Comparison of ENCODE assay signal across 10 cellular contexts in the genomic region with DNA sequence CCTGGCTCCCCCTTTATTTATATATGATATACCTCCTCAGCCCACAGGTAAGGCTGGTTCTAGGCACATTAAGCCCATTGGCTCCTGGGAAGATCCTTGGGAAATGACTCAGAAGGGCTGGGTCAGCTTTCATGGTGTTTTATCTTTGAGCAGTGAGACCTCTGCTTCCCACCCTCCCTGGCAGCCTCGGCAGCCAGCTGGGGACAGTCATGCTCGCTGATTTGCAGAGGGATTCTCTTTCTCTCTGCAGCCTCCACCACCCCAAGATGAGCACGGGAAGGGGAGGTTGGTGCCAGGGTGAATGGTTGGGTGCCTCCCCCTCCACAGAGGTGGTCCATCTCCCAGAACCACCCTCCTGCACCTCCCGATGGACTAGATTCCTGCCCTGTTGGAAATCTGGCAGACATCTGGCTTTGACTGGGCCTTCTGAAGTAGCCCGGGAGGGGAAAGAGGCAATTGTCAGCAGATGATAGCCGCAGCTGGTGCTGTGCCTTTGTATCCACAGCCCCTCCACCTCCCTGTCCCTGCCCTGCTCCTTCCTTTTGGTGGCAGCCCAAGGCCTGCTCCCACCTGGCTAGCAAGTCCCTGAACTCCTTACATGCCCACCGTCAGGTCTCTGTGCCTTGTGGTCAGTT. TPM values are rescaled to one million over a fixed set of nuclear protein-coding genes. Genes with fewer than 3 reads are reported as not detected.
A peak's percentile ranks its signal among the peaks of the same experiment; 100 is the strongest.
DNase-seq lines count a peak whose midpoint lies in the region; ATAC-seq and TF ChIP-seq lines count a peak whose summit lies in the region.
"Had no signal": no experiment of that assay in that cellular context is flagged by ENCODE, and none has a peak within 500 bp of the region (broad histone marks: within the 10 kb centered on the region; RNA-seq: fewer than 3 reads in every experiment).

No MANE protein-coding gene starts in this region.

- H3K27ac ChIP-seq in left ventricle myocardium inferior (replicated peaks) (peak overlapping the region; percentile 73), suprapubic skin (peak overlapping the region; percentile 72)
- H3K27ac ChIP-seq: parathyroid adenoma had no signal

- no peak for TF ChIP-seq EP300 in suprapubic skin (IDR thresholded peaks at IDR 0.05)

- 39% methylated on average over 2 of the region's 7 CpGs for WGBS in suprapubic skin

- H3K4me3 ChIP-seq in left ventricle myocardium inferior, result no peak overlapping the region
- no peak overlapping the region for H3K4me3 ChIP-seq in suprapubic skin

- H3K27me3 ChIP-seq in left ventricle myocardium inferior (ENCODE audit: low read depth), result no peaks in the 10 kb centered on the region
- H3K27me3 ChIP-seq in suprapubic skin, result no peaks in the 10 kb centered on the region

- DNase-seq in HPDE6-E6E7 (ENCODE audit: extremely low spot score) (peak; percentile 77), T1000 (lab: John Stamatoyannopoulos, UW) (peak; percentile 24), left ventricle myocardium inferior (no peak), suprapubic skin (ENCODE audit: low spot score in 2 of 2) (no peak), MV-4-11 (lab: John Stamatoyannopoulos, UW) (no peak), DMS153 (lab: John Stamatoyannopoulos, UW) (no peak)
- DNase-seq in activated naive CD4-positive, alpha-beta T cell treated with anti-CD3 and anti-CD28 coated beads, Interleukin-2, amount 50 U/mL, for 16 hours, result no peak
- DNase-seq: activated T-cell treated with anti-CD3 and anti-CD28 coated beads, Interleukin-2, amount 50 U/mL, for 72 hours had no signal

- no peak for TF ChIP-seq POLR2A in suprapubic skin (IDR thresholded peaks at IDR 0.05)

- peaks cover 44% of the 10 kb centered on the region for H3K4me1 ChIP-seq in left ventricle myocardium inferior
- H3K4me1 ChIP-seq in suprapubic skin, result peaks cover 32% of the 10 kb centered on the region

- H3K36me3 ChIP-seq in left ventricle myocardium inferior (no peaks in the 10 kb centered on the region), suprapubic skin (no peaks in the 10 kb centered on the region)

- intact Hi-C loops in left ventricle myocardium inferior (cut with micrococcal nuclease), result no loop called here

- no peak for TF ChIP-seq CTCF in left ventricle myocardium inferior (IDR thresholded peaks at IDR 0.05; ENCODE audit: borderline replicate concordance)
- no peak for TF ChIP-seq CTCF in suprapubic skin (IDR thresholded peaks at IDR 0.05)

- no peak for ATAC-seq in GM18502 (IDR thresholded peaks at IDR 0.05; ENCODE audit: poor library complexity, unreplicated experiment)
- ATAC-seq: activated T-cell treated with anti-CD3 and anti-CD28 coated beads, Interleukin-2, amount 50 U/mL, for 72 hours had no signal

- H3K9me3 ChIP-seq in left ventricle myocardium inferior (replicated peaks) (no peaks in the 10 kb centered on the region), suprapubic skin (no peaks in the 10 kb centered on the region)

RNA-seq across cellular contexts. Expression of a gene that starts 24.7 kb away (rescaled TPM):
- 22.1 TPM for total RNA-seq in left ventricle myocardium inferior
- total RNA-seq in suprapubic skin, result 10 to 100 TPM; 11.3 to 30.4 (median 24.4) TPM

Comparison
In these comparisons a context has a peak if more than half of its experiments do, and no peak if none do; other contexts are left out.
1. DNase-seq: peak in HPDE6-E6E7 (single experiment) and T1000 (single experiment); none in left ventricle myocardium inferior (single experiment), suprapubic skin (0 of 2), activated naive CD4-positive, alpha-beta T cell treated with anti-CD3 and anti-CD28 coated beads, Interleukin-2, amount 50 U/mL, for 16 hours (single experiment), MV-4-11 (single experiment) and DMS153 (single experiment).